ENCODE assay signal across 6 cellular contexts in genomic region chr2:25021963-25022362, GRCh38.
"Had no signal": no experiment of that assay in that cellular context is flagged by ENCODE, and none has a peak within 500 bp of the region (broad histone marks: within the 10 kb centered on the region; RNA-seq: fewer than 3 reads in every experiment).

No MANE protein-coding gene starts in this region.

- H3K9me3 ChIP-seq: HAP-1 had no signal

- H3K27ac ChIP-seq: GM23248, HL-60 had no signal

- H3K4me3 ChIP-seq: GM23248, HAP-1 had no signal

- DNase-seq: GM23248, GOT3, H7, HFFc6 had no signal

- H3K9ac ChIP-seq: GM23248 had no signal

- H3K36me3 ChIP-seq: HAP-1 had no signal

- H2AFZ ChIP-seq: GM23248 had no signal
